18 cellular contexts compared by ENCODE assay signal in the genomic region with DNA sequence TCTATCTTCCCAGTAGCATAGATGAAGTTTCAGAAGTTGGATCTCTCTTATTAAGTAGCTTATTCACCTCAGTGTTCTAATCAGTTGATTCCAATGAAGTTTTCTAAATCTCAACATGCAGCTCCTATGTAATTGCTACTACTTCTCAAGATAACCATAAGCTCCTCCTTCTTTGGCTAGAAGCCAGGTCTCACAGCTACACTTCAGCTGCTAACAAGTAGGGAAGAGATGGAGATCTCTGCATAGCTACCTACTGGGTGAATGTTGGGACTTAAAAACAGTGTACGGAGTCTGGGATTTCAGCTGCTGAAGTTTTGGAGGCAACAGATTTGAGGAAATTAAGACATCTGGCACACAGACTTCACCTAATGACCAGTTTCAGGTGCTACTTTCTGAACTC.
DNase-seq lines count a peak whose midpoint lies in the region; ATAC-seq and TF ChIP-seq lines count a peak whose summit lies in the region.
"Had no signal": no experiment of that assay in that cellular context is flagged by ENCODE, and none has a peak within 500 bp of the region (broad histone marks: within the 10 kb centered on the region; RNA-seq: fewer than 3 reads in every experiment).

No MANE protein-coding gene starts in this region.

- DNase-seq in cardiac muscle cell (ENCODE audit: low read depth in 1 of 2, low spot score in 1 of 2) (peak; percentile 32 to 60), left ventricle myocardium inferior (no peak), NCI-H82 treated with DMSO at 0.1 percent for 48 hours (lab: John Stamatoyannopoulos, UW; ENCODE audit: unreplicated experiment) (peak; percentile 5), epithelial cell of prostate (ENCODE audit: low read depth, low spot score) (no peak), left lobe of liver (ENCODE audit: low spot score) (no peak), SHP77 treated with DMSO at 0.1 percent for 48 hours (lab: John Stamatoyannopoulos, UW) (no peak)
- DNase-seq: activated CD4-positive, alpha-beta T cell treated with anti-CD3 and anti-CD28 coated beads for 1 hour; activated gamma-delta T cell; glutamatergic neuron; islet precursor cell; midbrain; NCI-H2081 treated with DMSO at 0.1 percent for 48 hours; retina; stimulated activated CD4-positive, alpha-beta T cell treated with anti-CD3 and anti-CD28 coated beads, Interleukin-15, amount 100 ng/mL, for 24 hours; stimulated activated naive CD8-positive, alpha-beta T cell treated with anti-CD3 and anti-CD28 coated beads, Interleukin-15, amount 100 ng/mL, for 72 hours had no signal

- H3K9me3 ChIP-seq in cardiac muscle cell (ENCODE audit: low read depth) (no peaks in the 10 kb centered on the region), left ventricle myocardium inferior (replicated peaks) (no peaks in the 10 kb centered on the region)

- no peak overlapping the region for H3K4me3 ChIP-seq in cardiac muscle cell
- H3K4me3 ChIP-seq in left ventricle myocardium inferior, result no peak overlapping the region
- H3K4me3 ChIP-seq: coronary artery had no signal

- ATAC-seq in left lobe of liver, result no peak
- ATAC-seq in HG02763 (IDR thresholded peaks at IDR 0.05; ENCODE audit: unreplicated experiment), result no peak
- ATAC-seq in GM19324 (IDR thresholded peaks at IDR 0.05; ENCODE audit: low FRiP score, unreplicated experiment), result no peak
- ATAC-seq: stimulated activated naive CD8-positive, alpha-beta T cell treated with anti-CD3 and anti-CD28 coated beads, Interleukin-15, amount 100 ng/mL, for 72 hours had no signal

- no peak overlapping the region for H3K27ac ChIP-seq in cardiac muscle cell
- no peak overlapping the region for H3K27ac ChIP-seq in left ventricle myocardium inferior (replicated peaks)
- H3K27ac ChIP-seq in epithelial cell of prostate, result peak overlapping the region; percentile 11
- H3K27ac ChIP-seq: coronary artery had no signal

- TF ChIP-seq CTCF in cardiac muscle cell (IDR thresholded peaks at IDR 0.05; ENCODE audit: low read depth, low read length) (no peak), left ventricle myocardium inferior (IDR thresholded peaks at IDR 0.05; ENCODE audit: borderline replicate concordance) (no peak)

- intact Hi-C loops in left ventricle myocardium inferior (cut with micrococcal nuclease), result no loop called here

- H3K4me1 ChIP-seq in cardiac muscle cell (ENCODE audit: low read depth), result no peaks in the 10 kb centered on the region
- H3K4me1 ChIP-seq in left ventricle myocardium inferior, result no peaks in the 10 kb centered on the region

- H3K27me3 ChIP-seq in cardiac muscle cell, result no peaks in the 10 kb centered on the region
- H3K27me3 ChIP-seq in left ventricle myocardium inferior (ENCODE audit: low read depth), result no peaks in the 10 kb centered on the region

- H3K36me3 ChIP-seq in cardiac muscle cell (no peaks in the 10 kb centered on the region), left ventricle myocardium inferior (no peaks in the 10 kb centered on the region)

Comparison
In these comparisons a context has a peak if more than half of its experiments do, and no peak if none do; other contexts are left out.
1. DNase-seq: peak in cardiac muscle cell (2 of 2) and NCI-H82 treated with DMSO at 0.1 percent for 48 hours (single experiment); none in left ventricle myocardium inferior (single experiment), epithelial cell of prostate (single experiment), left lobe of liver (single experiment) and SHP77 treated with DMSO at 0.1 percent for 48 hours (single experiment).